In genomic region chr2:156538083-156538504, GRCh38 we compare ENCODE assay signal across 12 cellular contexts.
DNase-seq lines count a peak whose midpoint lies in the region; ATAC-seq and TF ChIP-seq lines count a peak whose summit lies in the region.
"Had no signal": no experiment of that assay in that cellular context is flagged by ENCODE, and none has a peak within 500 bp of the region (broad histone marks: within the 10 kb centered on the region; RNA-seq: fewer than 3 reads in every experiment).

No MANE protein-coding gene starts in this region.

- no peaks in the 10 kb centered on the region for H3K27me3 ChIP-seq in CD8-positive, alpha-beta T cell (ENCODE audit: insufficient read depth, low read length)
- H3K27me3 ChIP-seq in stomach: no peaks in the 10 kb centered on the region
- H3K27me3 ChIP-seq: upper lobe of right lung had no signal

- POLR2A ChIA-PET in CD8-positive, alpha-beta T cell (lab: Charles Lee): no interaction called here

- no peaks in the 10 kb centered on the region for H3K4me1 ChIP-seq in CD8-positive, alpha-beta T cell (ENCODE audit: insufficient read depth, low read length)
- peaks cover 0 to 23% (median 3%) of the 10 kb centered on the region in 4 donors for H3K4me1 ChIP-seq in stomach
- H3K4me1 ChIP-seq: upper lobe of right lung had no signal

- H3K27ac Mint-ChIP-seq in CD8-positive, alpha-beta T cell: no peak overlapping the region

- CTCF ChIA-PET in CD8-positive, alpha-beta T cell (lab: Charles Lee): no interaction called here

- DNase-seq in kidney tubule cell (ENCODE audit: low spot score): peak; percentile 50
- no peak for DNase-seq in CD8-positive, alpha-beta T cell
- no peak for DNase-seq in stomach
- DNase-seq in NCI-H1417 (lab: John Stamatoyannopoulos, UW): no peak
- DNase-seq in NCI-H748 treated with DMSO at 0.1 percent for 48 hours (lab: John Stamatoyannopoulos, UW): no peak
- DNase-seq: effector CD4-positive, alpha-beta T cell; mammary epithelial cell; upper lobe of right lung had no signal

- peaks cover 6% of the 10 kb centered on the region for H3K36me3 Mint-ChIP-seq in CD8-positive, alpha-beta T cell

- no peaks in the 10 kb centered on the region for H3K36me3 ChIP-seq in CD8-positive, alpha-beta T cell (ENCODE audit: insufficient read depth, low read length)
- H3K36me3 ChIP-seq in stomach: peaks cover 0 to 5% (median 0%) of the 10 kb centered on the region in 4 donors
- H3K36me3 ChIP-seq: upper lobe of right lung had no signal

- no peak overlapping the region for H3K27ac ChIP-seq in CD8-positive, alpha-beta T cell (ENCODE audit: low read depth, low read length)
- H3K27ac ChIP-seq in stomach: no peak overlapping the region
- H3K27ac ChIP-seq: upper lobe of right lung had no signal

- no peaks in the 10 kb centered on the region for H3K9me3 ChIP-seq in CD8-positive, alpha-beta T cell (ENCODE audit: low read length)
- H3K9me3 ChIP-seq in stomach: no peaks in the 10 kb centered on the region
- H3K9me3 ChIP-seq: upper lobe of right lung had no signal

- no peak overlapping the region for H3K4me3 ChIP-seq in CD8-positive, alpha-beta T cell (ENCODE audit: low read depth, low read length)
- no peak overlapping the region for H3K4me3 ChIP-seq in stomach
- H3K4me3 ChIP-seq: K562, upper lobe of right lung had no signal

- no peaks in the 10 kb centered on the region for H3K9me3 Mint-ChIP-seq in CD8-positive, alpha-beta T cell

- no peaks in the 10 kb centered on the region for H3K27me3 Mint-ChIP-seq in CD8-positive, alpha-beta T cell (ENCODE audit: low read depth)

- TF ChIP-seq EP300 in stomach (IDR thresholded peaks at IDR 0.05): no peak

- H3K4me1 Mint-ChIP-seq in CD8-positive, alpha-beta T cell (ENCODE audit: low read depth): peaks cover 4% of the 10 kb centered on the region

- intact Hi-C loops in CD8-positive, alpha-beta T cell (cut with DNase I, micrococcal nuclease): no loop called here
- intact Hi-C loops in stomach (cut with DNase I; ENCODE audit: low total_unique reads): no loop called here

- H3K4me3 Mint-ChIP-seq in CD8-positive, alpha-beta T cell: no peak overlapping the region

- 88 to 98% (median 92%) methylated on average over 2 of the region's 2 CpGs for WGBS in stomach, 5 donors

- ATAC-seq in GM18909 (IDR thresholded peaks at IDR 0.05; ENCODE audit: poor library complexity, unreplicated experiment): peak; percentile 64
- peak; percentile 49 for ATAC-seq in HG02571 (IDR thresholded peaks at IDR 0.05; ENCODE audit: unreplicated experiment)
- peak; percentile 36 for ATAC-seq in HG03558 (IDR thresholded peaks at IDR 0.05; ENCODE audit: extremely low read depth, unreplicated experiment)
- no peak for ATAC-seq in CD8-positive, alpha-beta T cell
- ATAC-seq: K562, upper lobe of right lung had no signal

- no peak for TF ChIP-seq CTCF in CD8-positive, alpha-beta T cell (IDR thresholded peaks at IDR 0.05)
- TF ChIP-seq CTCF in stomach (IDR thresholded peaks at IDR 0.05): no peak

- TF ChIP-seq POLR2A in stomach (IDR thresholded peaks at IDR 0.05): no peak
